In genomic region chr20:52372169-52372568, GRCh38 we compare ENCODE assay signal across 26 cellular contexts.
"Had no signal": no experiment of that assay in that cellular context is flagged by ENCODE, and none has a peak within 500 bp of the region (broad histone marks: within the 10 kb centered on the region; RNA-seq: fewer than 3 reads in every experiment).

No MANE protein-coding gene starts in this region.

- H3K4me2 ChIP-seq: smooth muscle cell had no signal

- H3K9me3 ChIP-seq: esophagus squamous epithelium, neutrophil, suprapubic skin, transverse colon, upper lobe of right lung, uterus had no signal

- H3K27me3 ChIP-seq: transverse colon, upper lobe of right lung, uterus had no signal

- H3K36me3 ChIP-seq: esophagus squamous epithelium, neutrophil, suprapubic skin, transverse colon, upper lobe of right lung, uterus had no signal

- H3K27ac ChIP-seq: esophagus squamous epithelium, neutrophil, parathyroid adenoma, suprapubic skin, transverse colon, upper lobe of right lung, uterus had no signal

- ATAC-seq: effector memory CD8-positive, alpha-beta T cell; left colon; left ventricle myocardium superior; natural killer cell; sciatic nerve; stimulated activated naive CD8-positive, alpha-beta T cell treated with anti-CD3 and anti-CD28 coated beads, Interleukin-15, amount 100 ng/mL, for 72 hours; upper lobe of right lung had no signal

- H3K4me3 ChIP-seq: esophagus squamous epithelium, lung, smooth muscle cell, suprapubic skin, transverse colon, upper lobe of right lung, uterus had no signal

- H2AFZ ChIP-seq: parathyroid adenoma had no signal

- DNase-seq: cortex of kidney; effector memory CD8-positive, alpha-beta T cell; erythroblast; esophagus squamous epithelium; hypothalamus; immature natural killer cell; islet precursor cell; kidney glomerular epithelial cell; left colon; left ventricle myocardium superior; natural killer cell; stimulated activated CD4-positive, alpha-beta T cell treated with anti-CD3 and anti-CD28 coated beads, Interleukin-12 subunit alpha, Interleukin-12 subunit beta, amount 100 ng/mL, for 4 hours; stimulated activated CD4-positive, alpha-beta T cell treated with anti-CD3 and anti-CD28 coated beads, Interleukin-1b, Interleukin-23, amount 100 ng/mL, for 48 hours; stimulated activated CD4-positive, alpha-beta T cell treated with anti-CD3 and anti-CD28 coated beads, Interleukin-4, amount 100 ng/mL, for 1 hour; stimulated activated CD8-positive, alpha-beta memory T cell treated with anti-CD3 and anti-CD28 coated beads, Interleukin-4, amount 100 ng/mL, for 48 hours; stimulated activated naive CD4-positive, alpha-beta T cell; stimulated activated naive CD8-positive, alpha-beta T cell treated with anti-CD3 and anti-CD28 coated beads, Interleukin-15, amount 100 ng/mL, for 72 hours; transverse colon; upper lobe of right lung; uterus had no signal

- H3K9ac ChIP-seq: parathyroid adenoma had no signal

- H3K4me1 ChIP-seq: esophagus squamous epithelium, parathyroid adenoma, suprapubic skin, transverse colon, upper lobe of right lung, uterus had no signal

- H3K79me2 ChIP-seq: parathyroid adenoma had no signal
